Comparison of ENCODE assay signal across 12 cellular contexts in genomic region chr10:128046934-128047251, GRCh38.
DNase-seq lines count a peak whose midpoint lies in the region; ATAC-seq and TF ChIP-seq lines count a peak whose summit lies in the region.
"Had no signal": no experiment of that assay in that cellular context is flagged by ENCODE, and none has a peak within 500 bp of the region (broad histone marks: within the 10 kb centered on the region; RNA-seq: fewer than 3 reads in every experiment).

No MANE protein-coding gene starts in this region.

- no peaks in the 10 kb centered on the region for H3K9me3 ChIP-seq in DOHH2 (ENCODE audit: control insufficient read depth, insufficient read depth, low read length)

- peak overlapping the region; percentile 93 for H3K27ac Mint-ChIP-seq in activated CD8-positive, alpha-beta T cell treated with anti-CD3 and anti-CD28 coated beads, Interleukin-2, amount 10 ng/mL, durations not matched to agents 7 days and 5 days
- peak overlapping the region; percentile 90 to 99 (median 94) for H3K27ac Mint-ChIP-seq in naive thymus-derived CD8-positive, alpha-beta T cell
- H3K27ac Mint-ChIP-seq: HFFc6 had no signal

- no peaks in the 10 kb centered on the region for H3K9me3 Mint-ChIP-seq in activated CD8-positive, alpha-beta T cell treated with anti-CD3 and anti-CD28 coated beads, Interleukin-2, amount 10 ng/mL, durations not matched to agents 7 days and 5 days (ENCODE audit: insufficient read depth)
- no peaks in the 10 kb centered on the region for H3K9me3 Mint-ChIP-seq in naive thymus-derived CD8-positive, alpha-beta T cell

- TF ChIP-seq CTCF in DOHH2 (IDR thresholded peaks at IDR 0.05; ENCODE audit: low read depth, low read length, poor library complexity, severe bottlenecking) (no peak), omental fat pad (IDR thresholded peaks at IDR 0.05) (no peak)

- peaks cover 15% of the 10 kb centered on the region for H3K36me3 ChIP-seq in DOHH2 (ENCODE audit: control insufficient read depth, low read length)

- H3K4me2 ChIP-seq in DOHH2 (ENCODE audit: low read length) = peak overlapping the region; percentile 91

- in situ Hi-C loops in ACHN (cut with HindIII; ENCODE audit: low pct_ligation_motif_present, low pct_unique_long_range_greater_than_20kb, low sequenced_read_pairs) = no loop called here

- DNase-seq in activated CD8-positive, alpha-beta T cell treated with anti-CD3 and anti-CD28 coated beads, Interleukin-2, amount 10 ng/mL, durations not matched to agents 7 days and 5 days = no peak
- DNase-seq in naive thymus-derived CD8-positive, alpha-beta T cell = no peak
- DNase-seq in central memory CD4-positive, alpha-beta T cell = no peak
- DNase-seq in ACHN = no peak
- DNase-seq in omental fat pad (ENCODE audit: low spot score) = no peak
- DNase-seq: HFFc6, hippocampal formation, NCI-H1105 had no signal

- CTCF ChIA-PET in activated CD8-positive, alpha-beta T cell treated with anti-CD3 and anti-CD28 coated beads, Interleukin-2, amount 10 ng/mL, durations not matched to agents 7 days and 5 days (lab: Charles Lee) = interaction anchor here (0.8 to 6.2 kb wide), 7 partner anchors 11 to 140 kb away, joined by 3 to 87 read pairs (median 4); partner anchors contain the start of gene PTPRE

- H3K27me3 ChIP-seq in DOHH2 (ENCODE audit: control insufficient read depth, low read length) = no peaks in the 10 kb centered on the region; the same call in 1 of the 2 replicates

- H3K4me3 ChIP-seq in DOHH2 (ENCODE audit: low read length) = peak overlapping the region; percentile 88
- H3K4me3 ChIP-seq: SK-N-MC had no signal

- H3K79me2 ChIP-seq in DOHH2 (ENCODE audit: control insufficient read depth, low read length) = peaks cover 28% of the 10 kb centered on the region

- H3K27me3 Mint-ChIP-seq in activated CD8-positive, alpha-beta T cell treated with anti-CD3 and anti-CD28 coated beads, Interleukin-2, amount 10 ng/mL, durations not matched to agents 7 days and 5 days (ENCODE audit: low read depth) = no peaks in the 10 kb centered on the region
- H3K27me3 Mint-ChIP-seq in naive thymus-derived CD8-positive, alpha-beta T cell = no peaks in the 10 kb centered on the region

- peaks cover 33% of the 10 kb centered on the region for H3K36me3 Mint-ChIP-seq in activated CD8-positive, alpha-beta T cell treated with anti-CD3 and anti-CD28 coated beads, Interleukin-2, amount 10 ng/mL, durations not matched to agents 7 days and 5 days (ENCODE audit: low read depth)
- H3K36me3 Mint-ChIP-seq in naive thymus-derived CD8-positive, alpha-beta T cell = peaks cover 0 to 24% (median 3%) of the 10 kb centered on the region in 3 donors

- peaks cover 45% of the 10 kb centered on the region for H3K4me1 ChIP-seq in DOHH2 (ENCODE audit: control insufficient read depth, low read length)

- POLR2A ChIA-PET in activated CD8-positive, alpha-beta T cell treated with anti-CD3 and anti-CD28 coated beads, Interleukin-2, amount 10 ng/mL, durations not matched to agents 7 days and 5 days (lab: Charles Lee) = interaction anchor here (1.4 to 4.3 kb wide), 5 partner anchors 11 to 79 kb away, joined by 4 to 145 read pairs (median 9); partner anchors contain the start of gene MKI67
- POLR2A ChIA-PET in naive thymus-derived CD8-positive, alpha-beta T cell (lab: Charles Lee) = interaction anchor here (0.8 to 4.5 kb wide), 5 partner anchors 12 to 56 kb away, joined by 4 to 78 read pairs (median 9); no protein-coding TSS in a partner anchor

- H4K20me1 ChIP-seq in DOHH2 (ENCODE audit: control insufficient read depth, insufficient read depth, low read depth, low read length) = no peaks in the 10 kb centered on the region

- H3K27ac ChIP-seq in DOHH2 (ENCODE audit: low read depth, low read length) = peak overlapping the region; percentile 80; the same call in 1 of the 2 replicates
- H3K27ac ChIP-seq: SK-N-MC had no signal

- peak; percentile 4 for ATAC-seq in GM21526 (IDR thresholded peaks at IDR 0.05; ENCODE audit: low FRiP score, unreplicated experiment)
- ATAC-seq in activated CD8-positive, alpha-beta T cell treated with anti-CD3 and anti-CD28 coated beads, Interleukin-2, amount 10 ng/mL, durations not matched to agents 7 days and 5 days = no peak
- ATAC-seq in naive thymus-derived CD8-positive, alpha-beta T cell = peak in 1 of 2 donors; percentile 0
- no peak for ATAC-seq in GM18861 (IDR thresholded peaks at IDR 0.05; ENCODE audit: unreplicated experiment)
- ATAC-seq in omental fat pad (ENCODE audit: low FRiP score) = no peak

- peak overlapping the region; percentile 84 for H3K4me3 Mint-ChIP-seq in activated CD8-positive, alpha-beta T cell treated with anti-CD3 and anti-CD28 coated beads, Interleukin-2, amount 10 ng/mL, durations not matched to agents 7 days and 5 days
- H3K4me3 Mint-ChIP-seq in naive thymus-derived CD8-positive, alpha-beta T cell = peak overlapping the region; percentile 82 to 99 (median 92)
- H3K4me3 Mint-ChIP-seq: HFFc6 had no signal

- peaks cover 6% of the 10 kb centered on the region for H3F3A ChIP-seq in DOHH2 (ENCODE audit: control insufficient read depth, insufficient read depth)

- peaks cover 53% of the 10 kb centered on the region for H3K4me1 Mint-ChIP-seq in activated CD8-positive, alpha-beta T cell treated with anti-CD3 and anti-CD28 coated beads, Interleukin-2, amount 10 ng/mL, durations not matched to agents 7 days and 5 days (ENCODE audit: low read depth)
- peaks cover 17 to 70% (median 56%) of the 10 kb centered on the region in 4 donors for H3K4me1 Mint-ChIP-seq in naive thymus-derived CD8-positive, alpha-beta T cell

- no peaks in the 10 kb centered on the region for H3K9me2 ChIP-seq in DOHH2 (replicated peaks; ENCODE audit: control insufficient read depth, low read length)
